Comparison of ENCODE assay signal across 19 cellular contexts in genomic region chr1:233632436-233632835, GRCh38. TPM values are rescaled to one million over a fixed set of nuclear protein-coding genes. Genes with fewer than 3 reads are reported as not detected.
DNase-seq lines count a peak whose midpoint lies in the region; ATAC-seq, FAIRE-seq and TF ChIP-seq lines count a peak whose summit lies in the region.
"Had no signal": no experiment of that assay in that cellular context is flagged by ENCODE, and none has a peak within 500 bp of the region (broad histone marks: within the 10 kb centered on the region; RNA-seq: fewer than 3 reads in every experiment).

No MANE protein-coding gene starts in this region.

- H3K27me3 Mint-ChIP-seq in progenitor cell of endocrine pancreas, result no peaks in the 10 kb centered on the region

- H3K4me2 ChIP-seq in A549 (peak overlapping the region; percentile 0; the same call in 2 of the 3 replicates), K562 (ENCODE audit: insufficient read depth, low read length) (no peak overlapping the region)
- H3K4me2 ChIP-seq: BLaER1 had no signal

- H3K36me3 ChIP-seq in K562 (ENCODE audit: control insufficient read depth, insufficient read depth, low read length) (peaks cover 40% of the 10 kb centered on the region), kidney (ENCODE audit: control insufficient read depth in 1 of 2, insufficient read depth in 2 of 2, low read length in 2 of 2) (no peaks in the 10 kb centered on the region), brain microvascular endothelial cell (replicated peaks) (no peaks in the 10 kb centered on the region)
- H3K36me3 ChIP-seq: BLaER1 had no signal

- TF ChIP-seq RAD21 in A549 (conservative IDR thresholded peaks at IDR 0.05 in 1 of 2, IDR thresholded peaks at IDR 0.05 in 1 of 2), result no peak
- no peak for TF ChIP-seq RAD21 in K562 (CRISPR knock-in tag; conservative IDR thresholded peaks at IDR 0.05 in 1 of 2, IDR thresholded peaks at IDR 0.05 in 1 of 2)

- POLR2A ChIA-PET in A549 (lab: Yijun Ruan, JAX), result no interaction called here
- POLR2A ChIA-PET in K562 (lab: Yijun Ruan, JAX), result interaction anchor here (0.9 to 1.1 kb wide), 3 partner anchors 10 to 368 kb away, joined by 3 read pairs; no protein-coding TSS in a partner anchor

- H3K4me3 ChIP-seq in A549, result no peak overlapping the region
- H3K4me3 ChIP-seq in K562, result no peak overlapping the region
- H3K4me3 ChIP-seq in kidney (ENCODE audit: low read length in 2 of 2), result no peak overlapping the region
- no peak overlapping the region for H3K4me3 ChIP-seq in brain microvascular endothelial cell (ENCODE audit: low read depth, low read length)
- H3K4me3 ChIP-seq: BLaER1, GM23248 had no signal

- H3K4me3 Mint-ChIP-seq in progenitor cell of endocrine pancreas (ENCODE audit: low read depth), result no peak overlapping the region
- H3K4me3 Mint-ChIP-seq: CD14-positive monocyte; CD4-positive, alpha-beta memory T cell; HFFc6 had no signal

- H3K9me1 ChIP-seq in K562 (ENCODE audit: control insufficient read depth, insufficient read depth, low read length), result no peaks in the 10 kb centered on the region

- H3K79me2 ChIP-seq in K562 (ENCODE audit: control insufficient read depth, insufficient read depth, low read length), result peaks cover 28% of the 10 kb centered on the region

- CTCF ChIA-PET in A549 (lab: Yijun Ruan, JAX) (interaction anchor here (1.0 kb wide), 1 partner anchor 19 kb away, joined by 3 read pairs; no protein-coding TSS in a partner anchor), K562 (lab: Yijun Ruan, JAX; ENCODE audit: low intra/inter-chr PET ratio) (no interaction called here)

- H3K9me3 ChIP-seq in A549 (no peaks in the 10 kb centered on the region), K562 (replicated peaks; ENCODE audit: control insufficient read depth, insufficient read depth, low read depth, low read length) (no peaks in the 10 kb centered on the region; the same call in 1 of the 2 replicates), kidney (ENCODE audit: control insufficient read depth in 1 of 2, low read length in 2 of 2) (no peaks in the 10 kb centered on the region)
- H3K9me3 ChIP-seq: BLaER1 had no signal

- TF ChIP-seq CTCF in A549 (IDR thresholded peaks at IDR 0.05), result no peak
- TF ChIP-seq CTCF in K562 (IDR thresholded peaks at IDR 0.05 in 2 of 3, conservative IDR thresholded peaks at IDR 0.05 in 1 of 3; ENCODE audit: insufficient read depth in 2 of 3, low read depth in 1 of 3, low read length in 3 of 3), result no peak
- no peak for TF ChIP-seq CTCF in kidney (IDR thresholded peaks at IDR 0.05; ENCODE audit: borderline replicate concordance, extremely low read depth, insufficient read depth)
- TF ChIP-seq CTCF in progenitor cell of endocrine pancreas (IDR thresholded peaks at IDR 0.05; ENCODE audit: unreplicated experiment), result no peak
- no peak for TF ChIP-seq CTCF in brain microvascular endothelial cell (IDR thresholded peaks at IDR 0.05; ENCODE audit: low read depth, low read length, missing control alignments)

- intact Hi-C loops in K562 (cut with micrococcal nuclease), result loop anchor here (10.0 kb wide), 1 partner anchor 162 kb away; no protein-coding TSS in a partner anchor
- intact Hi-C loops in kidney (cut with DNase I), result no loop called here

- H3K4me1 ChIP-seq in A549, result peaks cover 18% of the 10 kb centered on the region
- peaks cover 8 to 43% of the 10 kb centered on the region in 2 experiments for H3K4me1 ChIP-seq in K562 (replicated peaks in 1 of 2; ENCODE audit: control insufficient read depth in 2 of 2, insufficient read depth in 2 of 2, low read length in 2 of 2)
- H3K4me1 ChIP-seq in kidney (ENCODE audit: control insufficient read depth in 1 of 2, insufficient read depth in 1 of 2, low read depth in 1 of 2, low read length in 2 of 2), result peaks cover 12 to 15% of the 10 kb centered on the region in 2 donors
- H3K4me1 ChIP-seq: BLaER1 had no signal

- no peaks in the 10 kb centered on the region for H4K20me1 ChIP-seq in K562 (replicated peaks; ENCODE audit: control insufficient read depth, insufficient read depth, low read length)
- H4K20me1 ChIP-seq: BLaER1 had no signal

- H3K36me3 Mint-ChIP-seq in progenitor cell of endocrine pancreas (ENCODE audit: insufficient read depth), result peaks cover 18% of the 10 kb centered on the region
- H3K36me3 Mint-ChIP-seq: CD14-positive monocyte; CD4-positive, alpha-beta memory T cell had no signal

- H3K4me1 Mint-ChIP-seq in progenitor cell of endocrine pancreas (ENCODE audit: low read depth), result peaks cover 25% of the 10 kb centered on the region
- H3K4me1 Mint-ChIP-seq: CD14-positive monocyte; CD4-positive, alpha-beta memory T cell had no signal

- BruUV-seq in K562 (replicated peaks; lab: Mats Ljungman, UMichigan), result no TSS peak

- in situ Hi-C loops in K562 (cut with MboI) (no loop called here), brain microvascular endothelial cell (cut with HindIII; ENCODE audit: low pct_ligation_motif_present, low sequenced_read_pairs) (no loop called here)

- peak overlapping the region; percentile 27 for H3K27ac Mint-ChIP-seq in progenitor cell of endocrine pancreas
- H3K27ac Mint-ChIP-seq: CD14-positive monocyte; CD4-positive, alpha-beta memory T cell; HFFc6 had no signal

- WGBS in A549 (ENCODE audit: missing lambda C conversion rate), result 78% methylated on average over 3 of the region's 3 CpGs
- 67% methylated on average over 3 of the region's 3 CpGs for WGBS in K562 (ENCODE audit: insufficient coverage, low coverage, missing lambda C conversion rate)

- TF ChIP-seq EP300 in A549 (IDR thresholded peaks at IDR 0.05) (no peak), K562 (IDR thresholded peaks at IDR 0.05; ENCODE audit: low read length) (no peak)

- peak overlapping the region; percentile 5; the same call in 1 of the 2 replicates for H2AFZ ChIP-seq in K562 (ENCODE audit: low read depth, low read length)
- H2AFZ ChIP-seq: GM23248 had no signal

- H3K9me3 Mint-ChIP-seq in progenitor cell of endocrine pancreas (ENCODE audit: low read depth), result peaks cover 7% of the 10 kb centered on the region

- ATAC-seq in A549 (no peak), K562 (no peak)
- ATAC-seq: HCT116 had no signal

- H3K27ac ChIP-seq in A549 (no peak overlapping the region), K562 (ENCODE audit: extremely low read depth, low read depth, low read length) (no peak overlapping the region; the same call in 2 of the 3 replicates), kidney (ENCODE audit: low read depth in 2 of 2, low read length in 2 of 2) (peak overlapping the region; percentile 2 to 10), brain microvascular endothelial cell (no peak overlapping the region)
- H3K27ac ChIP-seq: 22Rv1, BLaER1, GM23248 had no signal

- H3K27me3 ChIP-seq in K562 (ENCODE audit: control insufficient read depth in 2 of 2, insufficient read depth in 2 of 2, low read length in 2 of 2), result no peaks in the 10 kb centered on the region
- H3K27me3 ChIP-seq in brain microvascular endothelial cell (replicated peaks), result no peaks in the 10 kb centered on the region
- H3K27me3 ChIP-seq: BLaER1 had no signal

- TF ChIP-seq POLR2A in A549 (IDR thresholded peaks at IDR 0.05; ENCODE audit: low read length) (no peak), K562 (conservative IDR thresholded peaks at IDR 0.05) (no peak)

- FAIRE-seq in A549 (lab: Jason Lieb, UNC) (no peak), K562 (lab: Jason Lieb, UNC) (no peak), kidney (lab: Jason Lieb, UNC) (no peak)
- FAIRE-seq: H54, HTR-8/SVneo had no signal

- peak overlapping the region in 1 of 2 experiments; percentile 53; a peak in 1 of 4 replicates for H3K9ac ChIP-seq in K562 (ENCODE audit: insufficient read depth in 1 of 2, low read depth in 2 of 2, low read length in 2 of 2)
- H3K9ac ChIP-seq in kidney (ENCODE audit: low read length in 2 of 2), result no peak overlapping the region
- H3K9ac ChIP-seq: BLaER1, GM23248 had no signal

- DNase-seq in A549 (ENCODE audit: low read depth in 1 of 2, low spot score in 1 of 2) (no peak), K562 (ENCODE audit: extremely low read depth in 1 of 4, low spot score in 3 of 4) (no peak), kidney (no peak), progenitor cell of endocrine pancreas (ENCODE audit: low spot score, unreplicated experiment) (no peak), NCI-H1694 treated with DMSO at 0.1 percent for 48 hours (lab: John Stamatoyannopoulos, UW) (no peak), pons (ENCODE audit: low spot score) (no peak), brain microvascular endothelial cell (no peak)
- DNase-seq: CD4-positive, alpha-beta memory T cell; GF-D8; GM23248; HFFc6; IMR-90 had no signal

TF ChIP-seq in A549, 52 proteins besides CTCF, POLR2A, EP300 and RAD21:
- TF ChIP-seq HDAC2 (IDR thresholded peaks at IDR 0.05), result no peak
TF ChIP-seq in A549: peak in this region for 0.

RNA-seq across cellular contexts. Expression of gene KCNK1, which starts 18.5 kb away (rescaled TPM):
- polyA plus RNA-seq in A549 (2011; rRNA removed) (11.8 and 14.7 TPM in 2 replicates), A549 (2017; fragmentation: RNase III; extraction: RNeasy Plus Mini Kit Qiagen cat#74134 plus additional on column Dnase treatment) (6.2 to 8.4 TPM (median 6.3 TPM) in 3 replicates), K562 (2011; rRNA removed) (19.9 and 22.7 TPM in 2 replicates), K562 (2014; fragmentation: Illumina TruSeq; extraction: Trizol) (7.4 and 9.3 TPM in 2 replicates), K562 (2014; fragmentation: Nextera tagmentation; extraction: Ambion mirVana) (1 to 10 TPM; 3.1 to 3.5 TPM), K562 (2014; rRNA removed) (8.0 and 9.8 TPM in 2 replicates), kidney (ENCODE audit: insufficient read depth, low read depth, low replicate concordance) (10.0 TPM)
- polyA plus RNA-seq in A549 (2012; cell fraction: cytosol; rRNA removed), result 7.5 and 10.0 TPM in 2 replicates
- polyA plus RNA-seq in A549 (2012; cell fraction: nucleus; rRNA removed), result 7.4 and 11.2 TPM in 2 replicates
- polyA minus RNA-seq in A549 (2011; rRNA and poly(A)+ RNA removed), result 8.4 and 13.9 TPM in 2 replicates
- total RNA-seq in K562 (2011; cell fraction: chromatin; rRNA removed; ENCODE audit: low replicate concordance), result 25.8 and 31.2 TPM in 2 replicates
- 36.3 and 38.5 TPM in 2 replicates for total RNA-seq in K562 (2011; cell fraction: nucleolus; rRNA removed)
- 34.2 and 46.4 TPM in 2 replicates for total RNA-seq in K562 (2011; cell fraction: nucleoplasm; rRNA removed)
- total RNA-seq in K562 (2014; rRNA removed) (6.0 and 6.7 TPM in 2 replicates), K562 (2014; rRNA removed; fragmentation: Illumina TruSeq; extraction: Trizol) (6.0 and 7.0 TPM in 2 replicates), K562 (2015; rRNA removed; fragmentation: Illumina TruSeq; extraction: Trizol) (4.1 and 4.7 TPM in 2 replicates), K562 (2021) (9.4 and 9.8 TPM in 2 replicates), kidney (10.7 TPM), progenitor cell of endocrine pancreas (9.4 and 9.7 TPM in 2 replicates)
- 20.0 and 35.2 TPM in 2 replicates for polyA plus RNA-seq in K562 (2011; cell fraction: cytosol; rRNA removed)
- polyA plus RNA-seq in K562 (2011; cell fraction: nucleus; rRNA removed), result 16.3 and 25.6 TPM in 2 replicates
- 6.0 and 6.4 TPM in 2 replicates for polyA plus RNA-seq in K562 (2012)
- polyA minus RNA-seq in K562 (2011; rRNA and poly(A)+ RNA removed), result 19.6 and 25.5 TPM in 2 replicates
- 20.0 and 23.3 TPM in 2 replicates for polyA minus RNA-seq in K562 (2011; cell fraction: cytosol; rRNA and poly(A)+ RNA removed)
- polyA minus RNA-seq in K562 (2011; cell fraction: nucleus; rRNA and poly(A)+ RNA removed), result 16.6 and 19.1 TPM in 2 replicates
- total RNA-seq: A673; CD4-positive, alpha-beta memory T cell; HFFc6 had no signal
- polyA plus RNA-seq: CD14-positive monocyte; CD4-positive, alpha-beta memory T cell had no signal

Comparison
In these comparisons a context has a peak if more than half of its experiments do, and no peak if none do; other contexts are left out.
1. H3K27ac ChIP-seq: peak in kidney (2 of 2); none in A549 (0 of 2), K562 (single experiment) and brain microvascular endothelial cell (single experiment).